1 cellular context compared by ENCODE assay signal in genomic region chr6:157145656-157146285, GRCh38.
TF ChIP-seq lines count a peak whose summit lies in the region.

No MANE protein-coding gene starts in this region.

TF ChIP-seq in SK-N-SH treated with all-trans-retinoic acid at 6 μM for 48 hours, 23 proteins besides CTCF, POLR2A, EP300 and RAD21 (continued from another document):
- no peak for TF ChIP-seq PATZ1 (CRISPR knock-in tag; IDR thresholded peaks at IDR 0.05; ENCODE audit: borderline replicate concordance)
- TF ChIP-seq, protein P1, sequence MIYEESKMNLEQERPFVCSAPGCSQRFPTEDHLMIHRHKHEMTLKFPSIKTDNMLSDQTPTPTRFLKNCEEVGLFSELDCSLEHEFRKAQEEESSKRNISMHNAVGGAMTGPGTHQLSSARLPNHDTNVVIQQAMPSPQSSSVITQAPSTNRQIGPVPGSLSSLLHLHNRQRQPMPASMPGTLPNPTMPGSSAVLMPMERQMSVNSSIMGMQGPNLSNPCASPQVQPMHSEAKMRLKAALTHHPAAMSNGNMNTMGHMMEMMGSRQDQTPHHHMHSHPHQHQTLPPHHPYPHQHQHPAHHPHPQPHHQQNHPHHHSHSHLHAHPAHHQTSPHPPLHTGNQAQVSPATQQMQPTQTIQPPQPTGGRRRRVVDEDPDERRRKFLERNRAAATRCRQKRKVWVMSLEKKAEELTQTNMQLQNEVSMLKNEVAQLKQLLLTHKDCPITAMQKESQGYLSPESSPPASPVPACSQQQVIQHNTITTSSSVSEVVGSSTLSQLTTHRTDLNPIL (CRISPR knock-in tag; IDR thresholded peaks at IDR 0.05; ENCODE audit: low read depth) = no peak
